Comparison of ENCODE assay signal across 17 cellular contexts in the genomic region with DNA sequence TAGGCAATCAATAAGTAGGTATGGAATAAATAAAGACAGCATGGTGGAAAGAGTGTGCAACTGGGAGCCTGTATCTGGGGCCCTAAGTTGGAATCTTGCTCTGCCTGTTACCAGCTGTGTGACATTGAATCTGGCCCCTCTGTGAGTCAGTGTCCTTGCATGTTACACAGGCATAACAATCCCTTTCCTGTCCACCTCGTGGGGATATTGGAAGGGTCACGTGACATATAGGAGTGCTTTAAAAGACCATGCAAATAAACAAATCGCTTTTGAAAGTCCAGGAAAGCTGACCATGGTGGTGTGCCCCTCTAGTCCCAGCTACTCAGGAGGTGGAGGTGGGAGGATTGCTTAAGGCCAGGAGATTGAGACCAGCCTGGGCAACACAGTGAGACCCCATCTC. TPM values are rescaled to one million over a fixed set of nuclear protein-coding genes. Genes with fewer than 3 reads are reported as not detected.
DNase-seq lines count a peak whose midpoint lies in the region; ATAC-seq lines count a peak whose summit lies in the region.
"Had no signal": no experiment of that assay in that cellular context is flagged by ENCODE, and none has a peak within 500 bp of the region (broad histone marks: within the 10 kb centered on the region; RNA-seq: fewer than 3 reads in every experiment).

No MANE protein-coding gene starts in this region.

- peak; percentile 20 for DNase-seq in activated CD8-positive, alpha-beta memory T cell treated with anti-CD3 and anti-CD28 coated beads, Interleukin-2, amount 50 U/mL, for 48 hours
- DNase-seq in activated CD8-positive, alpha-beta memory T cell treated with anti-CD3 and anti-CD28 coated beads for 24 hours = no peak
- DNase-seq in RKO (ENCODE audit: low spot score) (peak; percentile 8), dermis blood vessel endothelial cell (peak; percentile 34), NCI-H2107 treated with DMSO at 0.1 percent for 48 hours (lab: John Stamatoyannopoulos, UW; ENCODE audit: unreplicated experiment) (no peak), nucleus accumbens (lab: John Stamatoyannopoulos, UW) (no peak), sciatic nerve (ENCODE audit: low spot score) (no peak)
- DNase-seq: 8988T; ACHN; Calu3; CD4-positive, CD25-positive, alpha-beta regulatory T cell; DMS 273 treated with DMSO at 0.1 percent for 48 hours; DMS79 treated with DMSO at 0.1 percent for 48 hours; EL; GOT3; H9; KBM-7 had no signal

- no peak for ATAC-seq in sciatic nerve

- intact Hi-C loops in sciatic nerve (cut with DNase I) = no loop called here

RNA-seq across cellular contexts. Expression of a gene that starts 51.1 kb away (rescaled TPM):
- total RNA-seq in dermis blood vessel endothelial cell = 41.2 and 44.7 TPM in 2 replicates
- 14.5 TPM for total RNA-seq in sciatic nerve

Comparison
In these comparisons a context has a peak if more than half of its experiments do, and no peak if none do; other contexts are left out.
1. DNase-seq: peak in activated CD8-positive, alpha-beta memory T cell treated with anti-CD3 and anti-CD28 coated beads, Interleukin-2, amount 50 U/mL, for 48 hours (single experiment), RKO (single experiment) and dermis blood vessel endothelial cell (single experiment); none in activated CD8-positive, alpha-beta memory T cell treated with anti-CD3 and anti-CD28 coated beads for 24 hours (single experiment), NCI-H2107 treated with DMSO at 0.1 percent for 48 hours (single experiment), nucleus accumbens (0 of 56) and sciatic nerve (single experiment).